In genomic region chr12:24409868-24410267, GRCh38 we compare ENCODE assay signal across 34 cellular contexts.
"Had no signal": no experiment of that assay in that cellular context is flagged by ENCODE, and none has a peak within 500 bp of the region (broad histone marks: within the 10 kb centered on the region; RNA-seq: fewer than 3 reads in every experiment).

No MANE protein-coding gene starts in this region.

- H3K4me3 ChIP-seq: MG63 had no signal

- H3K27ac ChIP-seq: KMS-11 had no signal

- H3K27me3 ChIP-seq: MG63 had no signal

- H3K4me2 ChIP-seq: KMS-11 had no signal

- H3K9ac ChIP-seq: KMS-11 had no signal

- DNase-seq: Karpas-422, Kasumi-1, MG63, MM.1S, MV-4-11, NCI-H1048, NCI-H1092, NCI-H1092 treated with DMSO at 0.1 percent for 48 hours, NCI-H1105, NCI-H1105 treated with DMSO at 0.1 percent for 48 hours, NCI-H1417, NCI-H1417 treated with DMSO at 0.1 percent for 48 hours, NCI-H1436, NCI-H1436 treated with DMSO at 0.1 percent for 48 hours, NCI-H146, NCI-H1694, NCI-H1694 treated with DMSO at 0.1 percent for 48 hours, NCI-H187, NCI-H187 treated with DMSO at 0.1 percent for 48 hours, NCI-H1930, NCI-H2029, NCI-H2029 treated with DMSO at 0.1 percent for 48 hours, NCI-H2081, NCI-H2081 treated with DMSO at 0.1 percent for 48 hours, NCI-H2107, NCI-H2171, NCI-H2171 treated with DMSO at 0.1 percent for 48 hours, NCI-H2227 treated with DMSO at 0.1 percent for 48 hours, NCI-H226, NCI-H345, NCI-H446, NCI-H446 treated with DMSO at 0.1 percent for 48 hours, NCI-H510A had no signal

- H3K36me3 ChIP-seq: MG63 had no signal

- H3K9me3 ChIP-seq: MG63 had no signal
